Comparison of ENCODE assay signal across 1 cellular context in the genomic region with DNA sequence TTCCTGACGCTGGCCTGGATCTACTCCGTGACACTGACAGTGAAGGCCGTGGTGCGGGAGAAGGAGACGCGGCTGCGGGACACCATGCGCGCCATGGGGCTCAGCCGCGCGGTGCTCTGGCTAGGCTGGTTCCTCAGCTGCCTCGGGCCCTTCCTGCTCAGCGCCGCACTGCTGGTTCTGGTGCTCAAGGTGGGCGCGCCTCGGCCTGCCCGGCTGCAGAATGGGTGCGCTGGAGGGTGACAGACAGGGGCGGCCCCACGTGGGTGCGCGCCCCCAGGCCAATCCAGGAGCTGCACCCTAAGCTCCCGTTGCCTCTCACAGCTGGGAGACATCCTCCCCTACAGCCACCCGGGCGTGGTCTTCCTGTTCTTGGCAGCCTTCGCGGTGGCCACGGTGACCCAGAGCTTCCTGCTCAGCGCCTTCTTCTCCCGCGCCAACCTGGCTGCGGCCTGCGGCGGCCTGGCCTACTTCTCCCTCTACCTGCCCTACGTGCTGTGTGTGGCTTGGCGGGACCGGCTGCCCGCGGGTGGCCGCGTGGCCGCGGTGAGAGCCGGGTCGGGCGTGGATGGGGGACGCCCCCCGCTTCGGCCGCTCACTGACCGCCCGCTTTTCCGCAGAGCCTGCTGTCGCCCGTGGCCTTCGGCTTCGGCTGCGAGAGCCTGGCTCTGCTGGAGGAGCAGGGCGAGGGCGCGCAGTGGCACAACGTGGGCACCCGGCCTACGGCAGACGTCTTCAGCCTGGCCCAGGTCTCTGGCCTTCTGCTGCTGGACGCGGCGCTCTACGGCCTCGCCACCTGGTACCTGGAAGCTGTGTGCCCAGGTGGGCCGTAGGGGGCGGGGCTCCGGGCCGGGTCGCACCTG.
A peak's percentile ranks its signal among the peaks of the same experiment; 100 is the strongest.
TF ChIP-seq lines count a peak whose summit lies in the region.

No MANE protein-coding gene starts in this region.

TF ChIP-seq in HepG2, 621 proteins besides CTCF, POLR2A, EP300 and RAD21 (continued from another document):
- TF ChIP-seq, protein P1, sequence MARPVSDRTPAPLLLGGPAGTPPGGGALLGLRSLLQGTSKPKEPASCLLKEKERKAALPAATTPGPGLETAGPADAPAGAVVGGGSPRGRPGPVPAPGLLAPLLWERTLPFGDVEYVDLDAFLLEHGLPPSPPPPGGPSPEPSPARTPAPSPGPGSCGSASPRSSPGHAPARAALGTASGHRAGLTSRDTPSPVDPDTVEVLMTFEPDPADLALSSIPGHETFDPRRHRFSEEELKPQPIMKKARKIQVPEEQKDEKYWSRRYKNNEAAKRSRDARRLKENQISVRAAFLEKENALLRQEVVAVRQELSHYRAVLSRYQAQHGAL (CRISPR knock-in tag; IDR thresholded peaks at IDR 0.05; ENCODE audit: not compliant biosample characterization), result no peak
- no peak for TF ChIP-seq SPEN (CRISPR knock-in tag; IDR thresholded peaks at IDR 0.05; ENCODE audit: low read depth)
- TF ChIP-seq, protein P2, sequence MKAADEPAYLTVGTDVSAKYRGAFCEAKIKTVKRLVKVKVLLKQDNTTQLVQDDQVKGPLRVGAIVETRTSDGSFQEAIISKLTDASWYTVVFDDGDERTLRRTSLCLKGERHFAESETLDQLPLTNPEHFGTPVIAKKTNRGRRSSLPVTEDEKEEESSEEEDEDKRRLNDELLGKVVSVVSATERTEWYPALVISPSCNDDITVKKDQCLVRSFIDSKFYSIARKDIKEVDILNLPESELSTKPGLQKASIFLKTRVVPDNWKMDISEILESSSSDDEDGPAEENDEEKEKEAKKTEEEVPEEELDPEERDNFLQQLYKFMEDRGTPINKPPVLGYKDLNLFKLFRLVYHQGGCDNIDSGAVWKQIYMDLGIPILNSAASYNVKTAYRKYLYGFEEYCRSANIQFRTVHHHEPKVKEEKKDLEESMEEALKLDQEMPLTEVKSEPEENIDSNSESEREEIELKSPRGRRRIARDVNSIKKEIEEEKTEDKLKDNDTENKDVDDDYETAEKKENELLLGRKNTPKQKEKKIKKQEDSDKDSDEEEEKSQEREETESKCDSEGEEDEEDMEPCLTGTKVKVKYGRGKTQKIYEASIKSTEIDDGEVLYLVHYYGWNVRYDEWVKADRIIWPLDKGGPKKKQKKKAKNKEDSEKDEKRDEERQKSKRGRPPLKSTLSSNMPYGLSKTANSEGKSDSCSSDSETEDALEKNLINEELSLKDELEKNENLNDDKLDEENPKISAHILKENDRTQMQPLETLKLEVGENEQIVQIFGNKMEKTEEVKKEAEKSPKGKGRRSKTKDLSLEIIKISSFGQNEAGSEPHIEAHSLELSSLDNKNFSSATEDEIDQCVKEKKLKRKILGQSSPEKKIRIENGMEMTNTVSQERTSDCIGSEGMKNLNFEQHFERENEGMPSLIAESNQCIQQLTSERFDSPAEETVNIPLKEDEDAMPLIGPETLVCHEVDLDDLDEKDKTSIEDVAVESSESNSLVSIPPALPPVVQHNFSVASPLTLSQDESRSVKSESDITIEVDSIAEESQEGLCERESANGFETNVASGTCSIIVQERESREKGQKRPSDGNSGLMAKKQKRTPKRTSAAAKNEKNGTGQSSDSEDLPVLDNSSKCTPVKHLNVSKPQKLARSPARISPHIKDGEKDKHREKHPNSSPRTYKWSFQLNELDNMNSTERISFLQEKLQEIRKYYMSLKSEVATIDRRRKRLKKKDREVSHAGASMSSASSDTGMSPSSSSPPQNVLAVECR (CRISPR knock-in tag; IDR thresholded peaks at IDR 0.05; ENCODE audit: borderline replicate concordance), result peak; percentile 31; the same call in 1 of the 2 replicates
- TF ChIP-seq ZNF513 (CRISPR knock-in tag; conservative IDR thresholded peaks at IDR 0.05), result no peak
- no peak for TF ChIP-seq IKZF4 (CRISPR knock-in tag; IDR thresholded peaks at IDR 0.05; ENCODE audit: borderline replicate concordance, low read depth, not compliant biosample characterization)
- TF ChIP-seq REXO4 (CRISPR knock-in tag; IDR thresholded peaks at IDR 0.05; ENCODE audit: borderline replicate concordance), result no peak
- TF ChIP-seq TIGD3 (CRISPR knock-in tag; IDR thresholded peaks at IDR 0.05; ENCODE audit: borderline replicate concordance), result no peak
- 0 out of 2 replicates have a peak, but pooled peaks have one; percentile 19 for TF ChIP-seq GABPB1 (CRISPR knock-in tag; IDR thresholded peaks at IDR 0.05)
- no peak for TF ChIP-seq SMAD9 (CRISPR knock-in tag; IDR thresholded peaks at IDR 0.05)
- peak; percentile 85 for TF ChIP-seq ZBTB33 (CRISPR knock-in tag; IDR thresholded peaks at IDR 0.05)
- TF ChIP-seq ZNF740 (CRISPR knock-in tag; IDR thresholded peaks at IDR 0.05), result 0 out of 2 replicates have a peak, but pooled peaks have one; percentile 8
- TF ChIP-seq IRF2 (CRISPR knock-in tag; IDR thresholded peaks at IDR 0.05), result no peak
- no peak for TF ChIP-seq RXRB (CRISPR knock-in tag; IDR thresholded peaks at IDR 0.05; ENCODE audit: borderline replicate concordance)
- no peak for TF ChIP-seq HHEX (CRISPR knock-in tag; IDR thresholded peaks at IDR 0.05)
